Comparison of ENCODE assay signal across 17 cellular contexts in the genomic region with DNA sequence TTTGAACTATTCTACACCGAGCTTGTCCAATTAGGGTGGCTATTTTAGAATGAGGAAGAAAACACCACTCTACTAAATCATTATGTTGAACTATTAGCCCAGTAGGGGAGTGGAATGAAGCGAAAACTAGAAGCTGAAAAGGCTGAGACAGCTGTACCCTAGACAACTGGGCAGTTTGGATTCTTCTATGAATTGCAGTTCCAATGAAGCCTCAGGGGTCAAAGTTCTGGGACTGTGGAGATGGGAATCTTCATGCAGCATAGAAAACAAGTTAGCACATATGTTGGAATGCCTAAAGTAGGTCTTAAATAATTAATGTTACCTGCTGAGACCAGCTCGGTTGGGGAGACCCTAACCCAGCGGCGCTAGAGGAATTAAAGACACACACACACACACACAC.
A peak's percentile ranks its signal among the peaks of the same experiment; 100 is the strongest.
DNase-seq lines count a peak whose midpoint lies in the region; ATAC-seq lines count a peak whose summit lies in the region.
"Had no signal": no experiment of that assay in that cellular context is flagged by ENCODE, and none has a peak within 500 bp of the region (broad histone marks: within the 10 kb centered on the region; RNA-seq: fewer than 3 reads in every experiment).

No MANE protein-coding gene starts in this region.

- WGBS in trophoblast cell (ENCODE audit: extremely low coverage, insufficient coverage, insufficient read length): no CpG with 5 or more reads among the region's 5 CpGs

- H3K4me1 ChIP-seq in SJCRH30 (peaks cover 2% of the 10 kb centered on the region; the same call in 1 of the 2 replicates), trophoblast cell (ENCODE audit: control insufficient read depth in 1 of 2, insufficient read depth in 2 of 2, low read length in 2 of 2) (no peaks in the 10 kb centered on the region)
- H3K4me1 ChIP-seq: A549, BLaER1, Caco-2 had no signal

- H3K18ac ChIP-seq in trophoblast cell (ENCODE audit: low read length): no peak overlapping the region

- H3K14ac ChIP-seq in trophoblast cell (ENCODE audit: low read length): no peak overlapping the region

- no peak overlapping the region for H3K23ac ChIP-seq in trophoblast cell (ENCODE audit: low read length)

- H3K27me3 ChIP-seq in SJCRH30 (no peaks in the 10 kb centered on the region), trophoblast cell (ENCODE audit: insufficient read depth, low read length) (no peaks in the 10 kb centered on the region)
- H3K27me3 ChIP-seq: BLaER1 had no signal

- no peak overlapping the region for H4K12ac ChIP-seq in trophoblast cell (ENCODE audit: low read depth, low read length)

- H3K4me2 ChIP-seq in trophoblast cell (ENCODE audit: low read length): no peak overlapping the region
- H3K4me2 ChIP-seq: A549, BLaER1 had no signal

- no peak overlapping the region for H3K4ac ChIP-seq in trophoblast cell (ENCODE audit: low read depth, low read length)

- H3K27ac ChIP-seq in SJCRH30: peak overlapping the region; percentile 52
- no peak overlapping the region for H3K27ac ChIP-seq in trophoblast cell (ENCODE audit: low read depth, low read length)
- H3K27ac ChIP-seq: 22Rv1, A549, BLaER1, C4-2B had no signal

- no peak overlapping the region for H2AFZ ChIP-seq in trophoblast cell (ENCODE audit: insufficient read depth, low read length, poor library complexity)

- H3K36me3 ChIP-seq in SJCRH30 (no peaks in the 10 kb centered on the region), trophoblast cell (ENCODE audit: control insufficient read depth in 1 of 2, insufficient read depth in 2 of 2, low read length in 2 of 2) (no peaks in the 10 kb centered on the region)
- H3K36me3 ChIP-seq: BLaER1 had no signal

- H4K8ac ChIP-seq in trophoblast cell (ENCODE audit: low read depth, low read length): no peak overlapping the region

- H3K9ac ChIP-seq in trophoblast cell (ENCODE audit: low read length): no peak overlapping the region
- H3K9ac ChIP-seq: BLaER1 had no signal

- H3K79me1 ChIP-seq in trophoblast cell (ENCODE audit: low read length): no peaks in the 10 kb centered on the region

- H2BK12ac ChIP-seq in trophoblast cell (ENCODE audit: low read length): no peak overlapping the region

- no peak overlapping the region for H2BK5ac ChIP-seq in trophoblast cell (ENCODE audit: low read depth, low read length, poor library complexity)

- no peak overlapping the region for H2AK5ac ChIP-seq in trophoblast cell (ENCODE audit: low read length)

- H3K4me3 ChIP-seq in SJCRH30 (no peak overlapping the region), trophoblast cell (ENCODE audit: low read depth, low read length) (no peak overlapping the region)
- H3K4me3 ChIP-seq: A549, BLaER1, GM12878 had no signal

- no peak overlapping the region for H4K91ac ChIP-seq in trophoblast cell (ENCODE audit: low read depth, low read length)

- H3K79me2 ChIP-seq in trophoblast cell (ENCODE audit: control insufficient read depth, insufficient read depth, low read length, poor library complexity): no peaks in the 10 kb centered on the region

- H2BK120ac ChIP-seq in trophoblast cell (ENCODE audit: insufficient read depth, low read length, poor library complexity): no peak overlapping the region

- DNase-seq in ELF-1 (ENCODE audit: low read depth, low spot score): peak; percentile 3
- DNase-seq in SJCRH30: peak; percentile 26 to 68
- DNase-seq in trophoblast cell: peak; percentile 38 to 54
- DNase-seq in C1 segment of cervical spinal cord (lab: John Stamatoyannopoulos, UW): no peak
- DNase-seq: AML-193; Caco-2; Calu3; CD4-positive, alpha-beta T cell; CD8-positive, alpha-beta T cell; DMS79 treated with DMSO at 0.1 percent for 48 hours; GDM1 had no signal

- no peak for ATAC-seq in HG02840 (IDR thresholded peaks at IDR 0.05; ENCODE audit: low FRiP score, unreplicated experiment)
- ATAC-seq: A549; CD8-positive, alpha-beta T cell; GM12878 had no signal

- H3K9me3 ChIP-seq in SJCRH30 (replicated peaks) (no peaks in the 10 kb centered on the region), trophoblast cell (ENCODE audit: insufficient read depth, low read depth, low read length) (peaks cover 3% of the 10 kb centered on the region)
- H3K9me3 ChIP-seq: A549, Caco-2 had no signal

Comparison
In these comparisons a context has a peak if more than half of its experiments do, and no peak if none do; other contexts are left out.
1. DNase-seq: peak in ELF-1 (single experiment), SJCRH30 (2 of 2) and trophoblast cell (2 of 2); none in C1 segment of cervical spinal cord (0 of 14).